Comparison of ENCODE assay signal across 8 cellular contexts in the genomic region with DNA sequence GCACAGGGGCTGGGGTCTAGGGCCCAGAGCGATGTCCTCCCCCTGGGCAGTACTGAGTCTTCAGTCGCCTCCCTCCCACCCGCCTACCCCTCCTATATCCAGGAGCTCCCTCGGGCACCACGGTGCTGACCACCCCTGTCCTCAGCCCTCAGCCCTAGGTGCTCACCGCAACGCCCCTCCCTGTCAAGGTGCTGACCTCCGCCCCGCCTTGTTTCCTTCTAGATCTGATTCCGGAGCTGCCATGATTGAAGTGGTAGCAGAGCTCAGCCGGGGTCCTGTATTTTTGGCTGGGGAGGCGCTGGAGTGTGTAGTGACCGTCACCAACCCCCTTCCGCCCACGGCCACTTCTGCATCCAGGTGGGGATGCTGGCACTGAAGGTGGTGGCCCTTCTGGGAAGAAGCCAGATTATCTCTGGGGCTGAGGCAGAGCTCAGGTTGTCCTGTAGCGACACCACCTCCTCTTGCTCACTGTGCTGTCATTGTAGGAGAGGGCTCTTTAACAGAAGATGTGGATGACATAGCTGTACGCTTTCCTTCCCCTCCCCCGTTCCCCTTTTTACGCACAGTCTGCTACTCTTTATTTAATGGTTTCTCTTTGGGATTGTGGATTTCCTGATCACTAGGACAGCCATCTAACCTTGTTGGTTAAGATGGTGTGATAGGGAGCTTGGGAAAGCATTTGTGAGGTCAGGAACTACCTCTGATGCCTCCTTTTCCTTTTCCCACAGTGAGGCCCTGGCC. TPM values are rescaled to one million over a fixed set of nuclear protein-coding genes. Genes with fewer than 3 reads are reported as not detected.
A peak's percentile ranks its signal among the peaks of the same experiment; 100 is the strongest.
DNase-seq lines count a peak whose midpoint lies in the region; TF ChIP-seq lines count a peak whose summit lies in the region.

No MANE protein-coding gene starts in this region.

- peaks cover 36% of the 10 kb centered on the region for H3K36me3 ChIP-seq in CD4-positive, alpha-beta memory T cell (ENCODE audit: insufficient read depth, low read length)
- H3K36me3 ChIP-seq in tibial nerve: peaks cover 0 to 46% (median 30%) of the 10 kb centered on the region in 3 donors

- intact Hi-C loops in CD4-positive, alpha-beta memory T cell (cut with micrococcal nuclease): loop anchor here (1.0 to 5.0 kb wide), 6 partner anchors 13 to 637 kb away; a partner anchor contains a TSS
- intact Hi-C loops in activated CD4-positive, alpha-beta T cell treated with anti-CD3 and anti-CD28 coated beads, Interleukin-2, amount 10 ng/mL, durations not matched to agents 24 days and 14 days (cut with micrococcal nuclease): loop anchor here (5.0 kb wide), 1 partner anchor 147 kb away; no protein-coding TSS in a partner anchor

- CTCF ChIA-PET in CD4-positive, alpha-beta memory T cell (lab: Charles Lee; ENCODE audit: partially characterized antibody): interaction anchor here (1.0 to 6.6 kb wide), 11 partner anchors 12 to 146 kb away, joined by 3 to 209 read pairs (median 8); a partner anchor contains a TSS

- peak overlapping the region; percentile 90 to 97 (median 94) for H3K4me3 Mint-ChIP-seq in CD4-positive, alpha-beta memory T cell
- peak overlapping the region; percentile 94 for H3K4me3 Mint-ChIP-seq in activated CD4-positive, alpha-beta T cell treated with anti-CD3 and anti-CD28 coated beads, Interleukin-2, amount 10 ng/mL, durations not matched to agents 24 days and 14 days

- peaks cover 34 to 68% (median 53%) of the 10 kb centered on the region in 4 donors for H3K4me1 Mint-ChIP-seq in CD4-positive, alpha-beta memory T cell
- H3K4me1 Mint-ChIP-seq in activated CD4-positive, alpha-beta T cell treated with anti-CD3 and anti-CD28 coated beads, Interleukin-2, amount 10 ng/mL, durations not matched to agents 24 days and 14 days: peaks cover 47% of the 10 kb centered on the region

- no peaks in the 10 kb centered on the region for H3K27me3 Mint-ChIP-seq in CD4-positive, alpha-beta memory T cell
- H3K27me3 Mint-ChIP-seq in activated CD4-positive, alpha-beta T cell treated with anti-CD3 and anti-CD28 coated beads, Interleukin-2, amount 10 ng/mL, durations not matched to agents 24 days and 14 days: no peaks in the 10 kb centered on the region

- H3K27ac Mint-ChIP-seq in CD4-positive, alpha-beta memory T cell: peak overlapping the region; percentile 87 to 97 (median 96)
- H3K27ac Mint-ChIP-seq in activated CD4-positive, alpha-beta T cell treated with anti-CD3 and anti-CD28 coated beads, Interleukin-2, amount 10 ng/mL, durations not matched to agents 24 days and 14 days: peak overlapping the region; percentile 87

- TF ChIP-seq EP300 in tibial nerve (IDR thresholded peaks at IDR 0.05): no peak

- no peak for TF ChIP-seq CTCF in GM20000 (IDR thresholded peaks at IDR 0.05; ENCODE audit: extremely low read depth, missing control alignments)
- TF ChIP-seq CTCF in tibial nerve (IDR thresholded peaks at IDR 0.05): no peak

- TF ChIP-seq POLR2A in tibial nerve (IDR thresholded peaks at IDR 0.05): no peak

- no peaks in the 10 kb centered on the region for H3K9me3 Mint-ChIP-seq in CD4-positive, alpha-beta memory T cell
- H3K9me3 Mint-ChIP-seq in activated CD4-positive, alpha-beta T cell treated with anti-CD3 and anti-CD28 coated beads, Interleukin-2, amount 10 ng/mL, durations not matched to agents 24 days and 14 days: no peaks in the 10 kb centered on the region

- no peaks in the 10 kb centered on the region for H3K27me3 ChIP-seq in CD4-positive, alpha-beta memory T cell (ENCODE audit: insufficient read depth, low read length)
- H3K27me3 ChIP-seq in tibial nerve: no peaks in the 10 kb centered on the region

- H3K36me3 Mint-ChIP-seq in CD4-positive, alpha-beta memory T cell: peaks cover 29 to 53% of the 10 kb centered on the region in 2 donors
- H3K36me3 Mint-ChIP-seq in activated CD4-positive, alpha-beta T cell treated with anti-CD3 and anti-CD28 coated beads, Interleukin-2, amount 10 ng/mL, durations not matched to agents 24 days and 14 days (ENCODE audit: low read depth): peaks cover 41% of the 10 kb centered on the region

- POLR2A ChIA-PET in CD4-positive, alpha-beta memory T cell (lab: Charles Lee; ENCODE audit: partially characterized antibody): interaction anchor here (0.7 to 8.1 kb wide), 16 partner anchors 8 to 738 kb away, joined by 3 to 179 read pairs (median 6); a partner anchor contains a TSS

- H3K4me1 ChIP-seq in CD4-positive, alpha-beta memory T cell (ENCODE audit: insufficient read depth, low read length): peaks cover 45% of the 10 kb centered on the region
- H3K4me1 ChIP-seq in tibial nerve: peaks cover 0 to 48% (median 36%) of the 10 kb centered on the region in 4 donors

- 3 to 4% methylated on average over 14 to 18 of the region's 19 CpGs for WGBS in tibial nerve, 2 donors

- no peaks in the 10 kb centered on the region for H3K9me3 ChIP-seq in CD4-positive, alpha-beta memory T cell (ENCODE audit: control insufficient read depth in 1 of 2, low read length in 2 of 2)
- no peaks in the 10 kb centered on the region for H3K9me3 ChIP-seq in tibial nerve

- H3K4me3 ChIP-seq in CD4-positive, alpha-beta memory T cell (ENCODE audit: low read length in 2 of 2): peak overlapping the region; percentile 89 to 92
- H3K4me3 ChIP-seq in tibial nerve: peak overlapping the region; percentile 73 to 97 (median 90)

- DNase-seq in CD4-positive, alpha-beta memory T cell: peak; percentile 43 to 64 (median 48)
- DNase-seq in GM20000 (ENCODE audit: low spot score) (peak; percentile 64), HT-29 (ENCODE audit: low spot score) (peak; percentile 46), mucosa of gallbladder (ENCODE audit: low spot score) (peak; percentile 25), tibial nerve (ENCODE audit: low spot score in 2 of 2) (no peak), 8988T (no peak)
- peak; percentile 87 for DNase-seq in activated CD4-positive, alpha-beta T cell treated with anti-CD3 and anti-CD28 coated beads, Interleukin-2, amount 10 ng/mL, durations not matched to agents 24 days and 14 days
- peak; percentile 23 for DNase-seq in effector CD8-positive, alpha-beta T cell (lab: John Stamatoyannopoulos, UW)

- peak overlapping the region; percentile 82 for H3K27ac ChIP-seq in CD4-positive, alpha-beta memory T cell (ENCODE audit: low read depth, low read length)
- peak overlapping the region; percentile 77 to 94 (median 94) for H3K27ac ChIP-seq in tibial nerve

RNA-seq across cellular contexts. Expression of a gene that starts 0.6 kb away (rescaled TPM):
- 10 to 100 TPM; 31.8 to 33.8 TPM for total RNA-seq in CD4-positive, alpha-beta memory T cell
- 1 to 10 TPM; 6.1 to 9.9 TPM for polyA plus RNA-seq in CD4-positive, alpha-beta memory T cell
- 18.9 and 20.6 TPM in 2 replicates for total RNA-seq in HT-29 (2014; rRNA removed; shearing (Covaris generic))
- total RNA-seq in activated CD4-positive, alpha-beta T cell treated with anti-CD3 and anti-CD28 coated beads, Interleukin-2, amount 10 ng/mL, durations not matched to agents 24 days and 14 days: 16.3 and 16.7 TPM in 2 replicates
- total RNA-seq in mucosa of gallbladder (36.6 TPM), tibial nerve (10 to 100 TPM; 18.6 to 21.3 (median 20.2) TPM)

RNA-seq across cellular contexts. Expression of a gene that starts 0.7 kb away (rescaled TPM):
- total RNA-seq in CD4-positive, alpha-beta memory T cell: 10 to 100 TPM; 61.1 to 66.3 TPM
- 10 to 100 TPM; 16.3 to 27.1 TPM for polyA plus RNA-seq in CD4-positive, alpha-beta memory T cell
- total RNA-seq in HT-29 (2014; rRNA removed; shearing (Covaris generic)): 74.6 and 84.9 TPM in 2 replicates
- total RNA-seq in activated CD4-positive, alpha-beta T cell treated with anti-CD3 and anti-CD28 coated beads, Interleukin-2, amount 10 ng/mL, durations not matched to agents 24 days and 14 days: 46.7 and 50.1 TPM in 2 replicates
- total RNA-seq in mucosa of gallbladder: 161 TPM
- 10 to 100 TPM; 63.8 to 92.1 (median 66.1) TPM for total RNA-seq in tibial nerve

RNA-seq across cellular contexts. Expression of a gene that starts 4.4 kb away (rescaled TPM):
- total RNA-seq in CD4-positive, alpha-beta memory T cell: not detected
- 1 to 10 TPM in 1 of 2 donors, not detected in 1; 1.2 TPM for polyA plus RNA-seq in CD4-positive, alpha-beta memory T cell
- 0.28 TPM in 1 of 2 replicates, not detected in the other for total RNA-seq in HT-29 (2014; rRNA removed; shearing (Covaris generic))
- total RNA-seq in activated CD4-positive, alpha-beta T cell treated with anti-CD3 and anti-CD28 coated beads, Interleukin-2, amount 10 ng/mL, durations not matched to agents 24 days and 14 days: 0.88 TPM in 1 of 2 replicates, not detected in the other
- total RNA-seq in mucosa of gallbladder (1.1 TPM), tibial nerve (not detected)

RNA-seq across cellular contexts. Expression of a gene that starts 17.2 kb away (rescaled TPM):
- total RNA-seq in CD4-positive, alpha-beta memory T cell: 10 to 100 TPM; 24.8 to 25.6 TPM
- 10 to 100 TPM; 45.0 to 59.7 TPM for polyA plus RNA-seq in CD4-positive, alpha-beta memory T cell
- 42.4 and 44.5 TPM in 2 replicates for total RNA-seq in HT-29 (2014; rRNA removed; shearing (Covaris generic))
- total RNA-seq in activated CD4-positive, alpha-beta T cell treated with anti-CD3 and anti-CD28 coated beads, Interleukin-2, amount 10 ng/mL, durations not matched to agents 24 days and 14 days: 27.0 and 27.6 TPM in 2 replicates
- total RNA-seq in mucosa of gallbladder (48.1 TPM), tibial nerve (10 to 100 TPM; 41.6 to 70.1 (median 53.5) TPM)

RNA-seq across cellular contexts. Expression of a gene that starts 17.7 kb away (rescaled TPM):
- 100 to 1,000 TPM; 294 to 316 TPM for total RNA-seq in CD4-positive, alpha-beta memory T cell
- 100 to 1,000 TPM in 1 of 2 donors, 10 to 100 TPM in 1; 13.7 to 137 TPM for polyA plus RNA-seq in CD4-positive, alpha-beta memory T cell
- 99.5 and 100.0 TPM in 2 replicates for total RNA-seq in HT-29 (2014; rRNA removed; shearing (Covaris generic))
- total RNA-seq in activated CD4-positive, alpha-beta T cell treated with anti-CD3 and anti-CD28 coated beads, Interleukin-2, amount 10 ng/mL, durations not matched to agents 24 days and 14 days: 220 and 243 TPM in 2 replicates
- 482 TPM for total RNA-seq in mucosa of gallbladder
- total RNA-seq in tibial nerve: 100 to 1,000 TPM; 284 to 405 (median 350) TPM

Comparison
In these comparisons a context has a peak if more than half of its experiments do, and no peak if none do; other contexts are left out.
1. DNase-seq: peak in CD4-positive, alpha-beta memory T cell (5 of 5), GM20000 (single experiment), HT-29 (single experiment), activated CD4-positive, alpha-beta T cell treated with anti-CD3 and anti-CD28 coated beads, Interleukin-2, amount 10 ng/mL, durations not matched to agents 24 days and 14 days (single experiment), effector CD8-positive, alpha-beta T cell (single experiment) and mucosa of gallbladder (single experiment); none in tibial nerve (0 of 2) and 8988T (single experiment).